1 cellular context compared by ENCODE assay signal in genomic region chr11:23021287-23021863, GRCh38.
TF ChIP-seq lines count a peak whose summit lies in the region.

No MANE protein-coding gene starts in this region.

TF ChIP-seq in H1, 55 proteins besides CTCF, POLR2A, EP300 and RAD21 (continued from another document):
- TF ChIP-seq CTBP2 (IDR thresholded peaks at IDR 0.05; ENCODE audit: borderline replicate concordance, insufficient read depth, insufficient read length, low read length) (no peak), SIRT6 (IDR thresholded peaks at IDR 0.05; ENCODE audit: low read length) (no peak), ASH2L (IDR thresholded peaks at IDR 0.05; ENCODE audit: low read length) (no peak), HDAC6 (IDR thresholded peaks at IDR 0.05; ENCODE audit: low read depth, low read length) (no peak), RFX5 (IDR thresholded peaks at IDR 0.05; ENCODE audit: borderline replicate concordance, low read depth, low read length) (no peak), ATF3 (IDR thresholded peaks at IDR 0.05; ENCODE audit: insufficient read depth, low read depth, low read length) (no peak), BRCA1 (IDR thresholded peaks at IDR 0.05; ENCODE audit: low read depth, low read length) (no peak)
